Comparison of ENCODE assay signal across 10 cellular contexts in the genomic region with DNA sequence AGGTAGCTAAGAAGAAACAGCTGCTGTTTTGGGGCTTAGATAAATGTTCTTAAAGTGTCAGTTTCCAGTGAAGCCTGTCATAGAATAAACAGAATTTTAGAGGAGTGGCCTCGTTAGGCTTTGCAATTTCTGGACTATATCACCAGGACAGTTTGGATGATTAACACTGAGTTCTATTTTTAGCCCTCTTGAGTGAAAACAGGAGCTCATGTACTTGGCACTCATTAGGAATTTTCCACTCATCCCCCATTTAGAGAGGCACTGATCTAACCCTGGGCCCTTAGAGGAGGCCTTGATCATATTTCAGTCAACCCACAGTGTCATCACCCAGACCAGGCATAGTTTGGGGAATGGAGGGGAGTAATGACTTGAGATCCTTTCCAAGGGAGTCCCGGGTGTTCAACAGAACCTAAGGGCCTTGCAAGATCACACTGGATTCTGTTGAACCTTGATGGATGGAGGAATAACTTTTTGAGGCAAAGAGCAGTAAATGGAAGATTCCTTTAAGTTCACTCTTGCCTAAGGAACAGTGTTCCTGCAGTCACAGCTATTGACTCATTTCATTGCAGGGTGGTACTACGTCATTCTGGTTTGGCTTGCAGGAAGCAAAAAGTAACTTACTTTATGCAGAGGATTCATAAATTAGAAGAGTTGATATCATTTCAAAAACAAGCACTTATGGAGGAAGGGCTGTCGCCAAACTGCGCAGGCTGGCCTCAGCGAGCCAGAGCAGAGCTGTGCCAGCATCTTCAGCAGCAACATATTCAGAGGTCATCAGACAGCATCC.
DNase-seq lines count a peak whose midpoint lies in the region; ATAC-seq and TF ChIP-seq lines count a peak whose summit lies in the region.
"Had no signal": no experiment of that assay in that cellular context is flagged by ENCODE, and none has a peak within 500 bp of the region (broad histone marks: within the 10 kb centered on the region; RNA-seq: fewer than 3 reads in every experiment).

No MANE protein-coding gene starts in this region.

- H3K4me1 ChIP-seq in adrenal gland (replicated peaks in 1 of 2): peaks cover 0 to 20% of the 10 kb centered on the region in 2 donors
- peaks cover 11% of the 10 kb centered on the region for H3K4me1 ChIP-seq in hepatocyte (ENCODE audit: insufficient read depth)

- no peaks in the 10 kb centered on the region for H3K36me3 ChIP-seq in adrenal gland (replicated peaks in 1 of 2)
- no peaks in the 10 kb centered on the region for H3K36me3 ChIP-seq in hepatocyte (replicated peaks; ENCODE audit: insufficient read depth, low read depth)

- H4K20me1 ChIP-seq in hepatocyte (ENCODE audit: insufficient read depth, poor library complexity, severe bottlenecking): no peaks in the 10 kb centered on the region

- H3K9me3 ChIP-seq in adrenal gland (replicated peaks in 1 of 3): no peaks in the 10 kb centered on the region
- no peaks in the 10 kb centered on the region for H3K9me3 ChIP-seq in hepatocyte (ENCODE audit: low read depth)

- no peaks in the 10 kb centered on the region for H3K79me2 ChIP-seq in hepatocyte

- no peak for ATAC-seq in stimulated activated naive CD8-positive, alpha-beta T cell treated with anti-CD3 and anti-CD28 coated beads, Interleukin-15, Interleukin-2, amounts not matched to agents 100 U/mL and 50 U/mL, for 24 hours

- DNase-seq in HT1080 (ENCODE audit: low read depth): peak; percentile 73
- DNase-seq in adrenal gland: peak in 3 of 7 donors; percentile 3 to 42 (median 27)
- DNase-seq in hepatocyte (ENCODE audit: low spot score): peak; percentile 63
- DNase-seq in stromal cell of bone marrow (ENCODE audit: low read depth): peak; percentile 92
- DNase-seq in stimulated activated naive CD8-positive, alpha-beta T cell treated with anti-CD3 and anti-CD28 coated beads, Interleukin-15, Interleukin-2, amounts not matched to agents 100 U/mL and 50 U/mL, for 24 hours: no peak
- DNase-seq in OCI-M1 (lab: John Stamatoyannopoulos, UW): no peak
- DNase-seq in NCI-H128 (lab: John Stamatoyannopoulos, UW; ENCODE audit: unreplicated experiment): no peak
- no peak for DNase-seq in AML-193 (lab: John Stamatoyannopoulos, UW)
- DNase-seq: midbrain, NCI-H2171 treated with DMSO at 0.1 percent for 48 hours had no signal

- H3K4me3 ChIP-seq in adrenal gland (no peak overlapping the region), hepatocyte (no peak overlapping the region)

- WGBS in adrenal gland, 4 donors: 53 to 75% (median 68%) methylated on average over 6 of the region's 6 CpGs
- 68% methylated on average over 6 of the region's 6 CpGs for WGBS in hepatocyte (ENCODE audit: low lambda C conversion rate, missing lambda C conversion rate)

- no peak for TF ChIP-seq POLR2A in adrenal gland (IDR thresholded peaks at IDR 0.05)

- no peak for TF ChIP-seq CTCF in adrenal gland (IDR thresholded peaks at IDR 0.05)
- TF ChIP-seq CTCF in hepatocyte (IDR thresholded peaks at IDR 0.05; ENCODE audit: poor library complexity): no peak

- H3K27ac ChIP-seq in adrenal gland: peak overlapping the region in 3 of 5 donors; percentile 8 to 58 (median 55)
- H3K27ac ChIP-seq in hepatocyte: peak overlapping the region; percentile 81

- no peaks in the 10 kb centered on the region for H3K9me2 ChIP-seq in hepatocyte (replicated peaks; ENCODE audit: insufficient read depth)

- H3K4me2 ChIP-seq in hepatocyte: peak overlapping the region; percentile 55

- intact Hi-C loops in adrenal gland (cut with DNase I): no loop called here

- H2AFZ ChIP-seq in hepatocyte: no peak overlapping the region

- H3K27me3 ChIP-seq in adrenal gland (no peaks in the 10 kb centered on the region), hepatocyte (peaks cover 5% of the 10 kb centered on the region)

Comparison
In these comparisons a context has a peak if more than half of its experiments do, and no peak if none do; other contexts are left out.
1. DNase-seq: peak in HT1080 (single experiment), hepatocyte (single experiment) and stromal cell of bone marrow (single experiment); none in stimulated activated naive CD8-positive, alpha-beta T cell treated with anti-CD3 and anti-CD28 coated beads, Interleukin-15, Interleukin-2, amounts not matched to agents 100 U/mL and 50 U/mL, for 24 hours (single experiment), OCI-M1 (single experiment), NCI-H128 (single experiment) and AML-193 (0 of 2).